Comparison of ENCODE assay signal across 9 cellular contexts in genomic region chr6:21748343-21749063, GRCh38.
A peak's percentile ranks its signal among the peaks of the same experiment; 100 is the strongest.
DNase-seq lines count a peak whose midpoint lies in the region; ATAC-seq and TF ChIP-seq lines count a peak whose summit lies in the region.
"Had no signal": no experiment of that assay in that cellular context is flagged by ENCODE, and none has a peak within 500 bp of the region (broad histone marks: within the 10 kb centered on the region; RNA-seq: fewer than 3 reads in every experiment).

No MANE protein-coding gene starts in this region.

- TF ChIP-seq CTCF in RWPE2 (IDR thresholded peaks at IDR 0.05; ENCODE audit: poor library complexity, severe bottlenecking) = no peak
- TF ChIP-seq CTCF in lower leg skin (IDR thresholded peaks at IDR 0.05) = no peak
- no peak for TF ChIP-seq CTCF in suprapubic skin (IDR thresholded peaks at IDR 0.05)

- H3K27me3 ChIP-seq in RWPE2 (ENCODE audit: insufficient read depth, poor library complexity, severe bottlenecking) (no peaks in the 10 kb centered on the region), suprapubic skin (no peaks in the 10 kb centered on the region)
- H3K27me3 ChIP-seq: transverse colon had no signal

- TF ChIP-seq POLR2A in lower leg skin (IDR thresholded peaks at IDR 0.05) = no peak
- TF ChIP-seq POLR2A in suprapubic skin (IDR thresholded peaks at IDR 0.05) = no peak

- H3K4me3 ChIP-seq in RWPE2 (ENCODE audit: severe bottlenecking) = no peak overlapping the region
- no peak overlapping the region for H3K4me3 ChIP-seq in lower leg skin (ENCODE audit: low read depth, poor library complexity, severe bottlenecking)
- no peak overlapping the region for H3K4me3 ChIP-seq in suprapubic skin
- H3K4me3 ChIP-seq: transverse colon had no signal

- no peaks in the 10 kb centered on the region for H3K9me3 ChIP-seq in RWPE2 (ENCODE audit: severe bottlenecking)
- no peaks in the 10 kb centered on the region for H3K9me3 ChIP-seq in suprapubic skin
- H3K9me3 ChIP-seq: transverse colon had no signal

- H3K36me3 ChIP-seq in RWPE2 (ENCODE audit: low read depth) (no peaks in the 10 kb centered on the region), suprapubic skin (no peaks in the 10 kb centered on the region)
- H3K36me3 ChIP-seq: transverse colon had no signal

- DNase-seq in DMS53 (lab: John Stamatoyannopoulos, UW) = peak; percentile 60
- peak; percentile 80 for DNase-seq in NCI-H1105 (lab: John Stamatoyannopoulos, UW)
- DNase-seq in RWPE2 (ENCODE audit: low spot score) = no peak
- DNase-seq in kidney glomerular epithelial cell (lab: John Stamatoyannopoulos, UW) = peak; percentile 20
- no peak for DNase-seq in stimulated activated naive CD4-positive, alpha-beta T cell treated with Interleukin-2 at 50 U/mL for 16 hours (lab: John Stamatoyannopoulos, UW)
- no peak for DNase-seq in lower leg skin (ENCODE audit: low spot score in 2 of 2)
- no peak for DNase-seq in suprapubic skin (ENCODE audit: low spot score in 2 of 2)
- DNase-seq in UCSD-AML1 (lab: John Stamatoyannopoulos, UW; ENCODE audit: unreplicated experiment) = no peak
- DNase-seq: transverse colon had no signal

- TF ChIP-seq EP300 in suprapubic skin (IDR thresholded peaks at IDR 0.05) = no peak

- ATAC-seq in RWPE2 (ENCODE audit: low read depth) = peak; percentile 90

- H3K27ac ChIP-seq in RWPE2 (ENCODE audit: poor library complexity, severe bottlenecking) (peak overlapping the region; percentile 22), suprapubic skin (no peak overlapping the region)

- 52 to 66% methylated on average over 3 of the region's 3 CpGs for WGBS in lower leg skin, 2 donors
- WGBS in suprapubic skin = 59% methylated on average over 3 of the region's 3 CpGs

- intact Hi-C loops in lower leg skin (cut with DNase I; ENCODE audit: low total_unique reads) = no loop called here

- peaks cover 35% of the 10 kb centered on the region for H3K4me1 ChIP-seq in RWPE2 (ENCODE audit: insufficient read depth, poor library complexity, severe bottlenecking)
- H3K4me1 ChIP-seq in suprapubic skin = no peaks in the 10 kb centered on the region

Comparison
In these comparisons a context has a peak if more than half of its experiments do, and no peak if none do; other contexts are left out.
1. DNase-seq: peak in DMS53 (single experiment), NCI-H1105 (single experiment) and kidney glomerular epithelial cell (single experiment); none in RWPE2 (single experiment), stimulated activated naive CD4-positive, alpha-beta T cell treated with Interleukin-2 at 50 U/mL for 16 hours (single experiment), lower leg skin (0 of 2), suprapubic skin (0 of 2) and UCSD-AML1 (single experiment).